ENCODE assay signal across 8 cellular contexts in the genomic region with DNA sequence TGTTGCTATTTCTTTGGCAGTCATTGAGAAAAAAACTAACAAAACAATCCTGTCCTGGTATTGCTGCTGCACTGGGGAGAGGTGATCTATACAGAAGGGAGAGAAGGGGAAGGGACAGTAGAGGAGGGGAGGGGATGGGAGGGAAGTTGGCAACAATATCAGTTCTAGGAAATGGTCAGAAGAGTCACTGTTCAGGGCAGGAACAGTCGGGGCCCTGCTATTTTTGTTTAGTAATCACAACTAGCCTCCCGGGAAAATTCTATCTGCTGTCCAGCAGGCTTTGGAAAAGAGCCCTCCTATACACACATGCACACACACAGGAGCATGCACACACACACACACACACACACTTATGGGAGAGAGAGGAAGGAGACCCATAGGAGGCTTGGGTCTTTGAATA.
DNase-seq lines count a peak whose midpoint lies in the region; ATAC-seq lines count a peak whose summit lies in the region.

No MANE protein-coding gene starts in this region.

- H3K4me3 ChIP-seq in GM08714 (ENCODE audit: low read length) (peak overlapping the region; percentile 98), rectal smooth muscle tissue (ENCODE audit: low read length) (peak overlapping the region; percentile 61)

- DNase-seq in UCSD-AML1 (lab: John Stamatoyannopoulos, UW; ENCODE audit: unreplicated experiment), result peak; percentile 23
- peak; percentile 30 for DNase-seq in fibroblast of gingiva (ENCODE audit: low read depth)
- no peak for DNase-seq in NCI-H2171 treated with DMSO at 0.1 percent for 48 hours (lab: John Stamatoyannopoulos, UW)
- DNase-seq in C1 segment of cervical spinal cord (lab: John Stamatoyannopoulos, UW), result no peak
- no peak for DNase-seq in NCI-H1417 (lab: John Stamatoyannopoulos, UW)

- peak overlapping the region; percentile 27 for H3K9ac ChIP-seq in rectal smooth muscle tissue (ENCODE audit: low read length)

- no peaks in the 10 kb centered on the region for H3K27me3 ChIP-seq in rectal smooth muscle tissue (ENCODE audit: control insufficient read depth, insufficient read depth, low read length)

- H3K27ac ChIP-seq in rectal smooth muscle tissue (ENCODE audit: low read depth, low read length), result peak overlapping the region; percentile 79

- peaks cover 5% of the 10 kb centered on the region for H3K4me1 ChIP-seq in rectal smooth muscle tissue (ENCODE audit: control insufficient read depth, insufficient read depth, low read length)

- H3K36me3 ChIP-seq in rectal smooth muscle tissue (ENCODE audit: control insufficient read depth, insufficient read depth, low read length), result no peaks in the 10 kb centered on the region

- no peak for ATAC-seq in HG03025 (IDR thresholded peaks at IDR 0.05; ENCODE audit: low FRiP score, unreplicated experiment)

Comparison
In these comparisons a context has a peak if more than half of its experiments do, and no peak if none do; other contexts are left out.
1. DNase-seq: peak in UCSD-AML1 (single experiment) and fibroblast of gingiva (single experiment); none in NCI-H2171 treated with DMSO at 0.1 percent for 48 hours (single experiment), C1 segment of cervical spinal cord (0 of 14) and NCI-H1417 (0 of 3).